In the genomic region with DNA sequence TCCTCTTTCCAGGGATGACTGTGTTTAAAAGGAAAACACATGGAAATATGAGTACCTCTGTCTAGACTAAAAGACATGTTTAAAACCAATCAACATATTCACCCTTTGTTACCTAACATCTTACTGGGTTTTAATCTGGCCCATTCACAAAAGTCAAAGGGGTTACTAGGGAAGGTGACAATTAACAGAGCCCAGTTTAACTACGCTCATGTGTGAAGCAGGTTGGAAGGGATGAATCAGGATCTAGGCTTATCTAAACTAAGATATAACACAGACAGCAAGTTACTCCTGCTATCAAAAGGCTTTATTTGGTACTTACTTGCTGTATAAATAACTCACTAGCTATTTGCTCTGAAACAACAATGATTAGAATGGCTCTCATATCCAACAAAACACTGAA, we compare ENCODE assay signal across 23 cellular contexts.
"Had no signal": no experiment of that assay in that cellular context is flagged by ENCODE, and none has a peak within 500 bp of the region (broad histone marks: within the 10 kb centered on the region; RNA-seq: fewer than 3 reads in every experiment).

No MANE protein-coding gene starts in this region.

- FAIRE-seq: frontal cortex, kidney had no signal

- H3K4me3 Mint-ChIP-seq: dendritic cell treated with granulocyte-macrophage colony-stimulating factor and Interleukin-4, amounts not matched to agents 40 ng/mL and 50 ng/mL, for 4 days; effector memory CD8-positive, alpha-beta T cell; immature natural killer cell; naive thymus-derived CD4-positive, alpha-beta T cell had no signal

- H3K4me1 ChIP-seq: colonic mucosa, foreskin keratinocyte, gastroesophageal sphincter, lower lobe of right lung had no signal

- H3K27ac Mint-ChIP-seq: dendritic cell treated with granulocyte-macrophage colony-stimulating factor and Interleukin-4, amounts not matched to agents 40 ng/mL and 50 ng/mL, for 4 days; effector memory CD8-positive, alpha-beta T cell; immature natural killer cell; naive thymus-derived CD4-positive, alpha-beta T cell had no signal

- H3K9me3 Mint-ChIP-seq: dendritic cell treated with granulocyte-macrophage colony-stimulating factor and Interleukin-4, amounts not matched to agents 40 ng/mL and 50 ng/mL, for 4 days had no signal

- H2AFZ ChIP-seq: hepatocyte had no signal

- H3K36me3 Mint-ChIP-seq: immature natural killer cell; naive thymus-derived CD4-positive, alpha-beta T cell had no signal

- DNase-seq: colonic mucosa; cortex of kidney; effector CD8-positive, alpha-beta T cell; effector memory CD8-positive, alpha-beta T cell; foreskin keratinocyte; heart left ventricle; hypothalamus; immature natural killer cell; islet precursor cell; kidney; kidney glomerular epithelial cell; left colon; left ventricle myocardium inferior; lower lobe of right lung; mesenchymal stem cell; midbrain; naive thymus-derived CD4-positive, alpha-beta T cell had no signal

- H3K4me2 ChIP-seq: hepatocyte had no signal

- H3K79me2 ChIP-seq: hepatocyte had no signal

- H3K27me3 Mint-ChIP-seq: dendritic cell treated with granulocyte-macrophage colony-stimulating factor and Interleukin-4, amounts not matched to agents 40 ng/mL and 50 ng/mL, for 4 days; effector memory CD8-positive, alpha-beta T cell; naive thymus-derived CD4-positive, alpha-beta T cell had no signal

- H3K4me1 Mint-ChIP-seq: immature natural killer cell; naive thymus-derived CD4-positive, alpha-beta T cell had no signal

- H3K9me3 ChIP-seq: colonic mucosa, esophagus muscularis mucosa, gastroesophageal sphincter, left ventricle myocardium inferior, lower lobe of right lung had no signal

- H3K36me3 ChIP-seq: colonic mucosa, esophagus muscularis mucosa, gastroesophageal sphincter, heart left ventricle, left ventricle myocardium inferior, lower lobe of right lung had no signal

- H3K4me3 ChIP-seq: colonic mucosa, esophagus muscularis mucosa, gastroesophageal sphincter, heart left ventricle, hepatocyte, left ventricle myocardium inferior, lower lobe of right lung had no signal

- H3K27me3 ChIP-seq: colonic mucosa, esophagus muscularis mucosa, foreskin keratinocyte, heart left ventricle, hepatocyte had no signal

- H3K27ac ChIP-seq: colonic mucosa, esophagus muscularis mucosa, foreskin keratinocyte, gastroesophageal sphincter, heart left ventricle, hepatocyte, left ventricle myocardium inferior, lower lobe of right lung had no signal

- ATAC-seq: effector memory CD8-positive, alpha-beta T cell; foreskin keratinocyte; gastroesophageal sphincter; left colon; left lobe of liver; lower lobe of right lung; naive thymus-derived CD4-positive, alpha-beta T cell had no signal
